Comparison of ENCODE assay signal across 11 cellular contexts in genomic region chr2:135299656-135300244, GRCh38.
DNase-seq lines count a peak whose midpoint lies in the region; ATAC-seq and TF ChIP-seq lines count a peak whose summit lies in the region.
"Had no signal": no experiment of that assay in that cellular context is flagged by ENCODE, and none has a peak within 500 bp of the region (broad histone marks: within the 10 kb centered on the region; RNA-seq: fewer than 3 reads in every experiment).

No MANE protein-coding gene starts in this region.

- WGBS in mesenchymal stem cell = no CpG with 5 or more reads among the region's 1 CpG
- WGBS in esophagus squamous epithelium, 2 donors = 67 to 90% methylated on average over 1 of the region's 1 CpG

- ATAC-seq in GM18867 (IDR thresholded peaks at IDR 0.05; ENCODE audit: unreplicated experiment) (peak; percentile 83), HG03064 (IDR thresholded peaks at IDR 0.05; ENCODE audit: low read depth, unreplicated experiment) (peak; percentile 82)
- ATAC-seq: HCT116, Right ventricle myocardium inferior had no signal

- no peak overlapping the region for H3K4ac ChIP-seq in mesenchymal stem cell (ENCODE audit: low read depth in 1 of 2, low read length in 2 of 2)

- H3K4me1 ChIP-seq in mesenchymal stem cell (ENCODE audit: control insufficient read depth, insufficient read depth, low read depth, low read length) (peaks cover 2% of the 10 kb centered on the region), esophagus squamous epithelium (no peaks in the 10 kb centered on the region)

- H4K8ac ChIP-seq in mesenchymal stem cell (ENCODE audit: low read length) = no peak overlapping the region

- DNase-seq in SIG-M5 treated with dmso at 0.1 percent for 504 hours (lab: John Stamatoyannopoulos, UW; ENCODE audit: unreplicated experiment) = peak; percentile 68
- DNase-seq in mesenchymal stem cell = peak; percentile 16
- no peak for DNase-seq in activated T-cell treated with anti-CD3 and anti-CD28 coated beads, Interleukin-2, amount 50 U/mL, for 1 hour
- no peak for DNase-seq in activated gamma-delta T cell treated with Interleukin-2 at 50 U/mL for 16 hours
- DNase-seq in dorsolateral prefrontal cortex = no peak
- no peak for DNase-seq in esophagus squamous epithelium (lab: John Stamatoyannopoulos, UW)

- no peak for TF ChIP-seq POLR2A in esophagus squamous epithelium (IDR thresholded peaks at IDR 0.05)

- no peak overlapping the region for H3K4me2 ChIP-seq in mesenchymal stem cell (ENCODE audit: low read length, poor library complexity, severe bottlenecking)

- no peak overlapping the region for H2BK120ac ChIP-seq in mesenchymal stem cell (ENCODE audit: low read depth, low read length)

- H2AK5ac ChIP-seq in mesenchymal stem cell (ENCODE audit: low read length, severe bottlenecking) = no peak overlapping the region

- H3K14ac ChIP-seq in mesenchymal stem cell (ENCODE audit: low read length in 2 of 2) = no peak overlapping the region

- no peak overlapping the region for H3K23ac ChIP-seq in mesenchymal stem cell (ENCODE audit: low read length in 2 of 2)

- no peak overlapping the region for H2BK15ac ChIP-seq in mesenchymal stem cell (ENCODE audit: low read depth, poor library complexity, severe bottlenecking)

- no peak overlapping the region for H3K9ac ChIP-seq in mesenchymal stem cell (ENCODE audit: low read length)

- no peak for TF ChIP-seq CTCF in dorsolateral prefrontal cortex (IDR thresholded peaks at IDR 0.05 in 54 of 56, conservative IDR thresholded peaks at IDR 0.05 in 2 of 56; ENCODE audit: low read depth in 1 of 56, partially characterized antibody in 56 of 56)
- no peak for TF ChIP-seq CTCF in esophagus squamous epithelium (IDR thresholded peaks at IDR 0.05)

- H4K91ac ChIP-seq in mesenchymal stem cell (ENCODE audit: low read length) = no peak overlapping the region

- H3K4me3 ChIP-seq in mesenchymal stem cell (ENCODE audit: insufficient read depth in 1 of 2, low read depth in 1 of 2, low read length in 2 of 2) (no peak overlapping the region), dorsolateral prefrontal cortex (no peak overlapping the region), esophagus squamous epithelium (no peak overlapping the region)
- H3K4me3 ChIP-seq: coronary artery had no signal

- H3K27ac ChIP-seq in mesenchymal stem cell (ENCODE audit: low read length, poor library complexity, severe bottlenecking) = no peak overlapping the region
- no peak overlapping the region for H3K27ac ChIP-seq in dorsolateral prefrontal cortex
- H3K27ac ChIP-seq in esophagus squamous epithelium = no peak overlapping the region
- H3K27ac ChIP-seq: coronary artery had no signal

- no peak overlapping the region for H2BK12ac ChIP-seq in mesenchymal stem cell (ENCODE audit: low read length in 2 of 2)

- no peak overlapping the region for H2AFZ ChIP-seq in mesenchymal stem cell (ENCODE audit: low read depth, low read length)

- H3K27me3 ChIP-seq in mesenchymal stem cell (ENCODE audit: control insufficient read depth in 1 of 2, insufficient read depth in 1 of 2, low read length in 2 of 2) (no peaks in the 10 kb centered on the region), dorsolateral prefrontal cortex (no peaks in the 10 kb centered on the region), esophagus squamous epithelium (no peaks in the 10 kb centered on the region)

- H3K36me3 ChIP-seq in mesenchymal stem cell (ENCODE audit: control insufficient read depth in 1 of 2, insufficient read depth in 2 of 2, low read depth in 1 of 2, low read length in 2 of 2) (peaks cover 0 to 5% of the 10 kb centered on the region in 2 experiments), esophagus squamous epithelium (no peaks in the 10 kb centered on the region)

- H2BK5ac ChIP-seq in mesenchymal stem cell (ENCODE audit: low read depth, low read length, poor library complexity, severe bottlenecking) = no peak overlapping the region

- H3K79me1 ChIP-seq in mesenchymal stem cell (replicated peaks; ENCODE audit: low read length, poor library complexity, severe bottlenecking) = no peaks in the 10 kb centered on the region

- intact Hi-C loops in dorsolateral prefrontal cortex (cut with DNase I) (no loop called here), esophagus squamous epithelium (cut with DNase I) (no loop called here)

- no peaks in the 10 kb centered on the region for H3K9me3 ChIP-seq in mesenchymal stem cell (ENCODE audit: control insufficient read depth, low read length)
- peaks cover 0 to 9% (median 8%) of the 10 kb centered on the region in 3 donors for H3K9me3 ChIP-seq in esophagus squamous epithelium

- no peak overlapping the region for H3K18ac ChIP-seq in mesenchymal stem cell (ENCODE audit: low read depth in 1 of 2, low read length in 2 of 2)

Comparison
In these comparisons a context has a peak if more than half of its experiments do, and no peak if none do; other contexts are left out.
1. DNase-seq: peak in SIG-M5 treated with dmso at 0.1 percent for 504 hours (single experiment) and mesenchymal stem cell (single experiment); none in activated T-cell treated with anti-CD3 and anti-CD28 coated beads, Interleukin-2, amount 50 U/mL, for 1 hour (single experiment), activated gamma-delta T cell treated with Interleukin-2 at 50 U/mL for 16 hours (single experiment), dorsolateral prefrontal cortex (0 of 10) and esophagus squamous epithelium (single experiment).